8 cellular contexts compared by ENCODE assay signal in genomic region chr11:86302092-86302793, GRCh38. TPM values are rescaled to one million over a fixed set of nuclear protein-coding genes. Genes with fewer than 3 reads are reported as not detected.
DNase-seq lines count a peak whose midpoint lies in the region; ATAC-seq and TF ChIP-seq lines count a peak whose summit lies in the region.

A gene with protein sequence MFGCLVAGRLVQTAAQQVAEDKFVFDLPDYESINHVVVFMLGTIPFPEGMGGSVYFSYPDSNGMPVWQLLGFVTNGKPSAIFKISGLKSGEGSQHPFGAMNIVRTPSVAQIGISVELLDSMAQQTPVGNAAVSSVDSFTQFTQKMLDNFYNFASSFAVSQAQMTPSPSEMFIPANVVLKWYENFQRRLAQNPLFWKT (plus strand): TSS chr11:86302240. CDS start chr11:86302449, 209 bp downstream.

- H3K27me3 ChIP-seq in left lung: no peaks in the 10 kb centered on the region

- H3K27ac ChIP-seq in C4-2B (peak within 1 kb of the TSS; percentile 88), left lung (peak within 1 kb of the TSS; percentile 79 to 82)

- no peaks in the 10 kb centered on the region for H3K36me3 ChIP-seq in left lung

- H3K4me3 ChIP-seq in left lung: peak within 1 kb of the TSS; percentile 72 to 89

- H3K9me3 ChIP-seq in left lung: no peaks in the 10 kb centered on the region

- TF ChIP-seq CTCF in C4-2B (conservative IDR thresholded peaks at IDR 0.05) (no peak), left lung (IDR thresholded peaks at IDR 0.05) (no peak)

- H3K4me1 ChIP-seq in left lung: peaks cover 0 to 22% of the 10 kb centered on the region in 2 donors

- DNase-seq in NCI-H774 (lab: John Stamatoyannopoulos, UW): peak; percentile 98
- DNase-seq in activated CD4-positive, alpha-beta T cell treated with anti-CD3 and anti-CD28 coated beads, Interleukin-2, amount 50 U/mL, for 4 hours: peak; percentile 89 to 90
- DNase-seq in dermis blood vessel endothelial cell: peak; percentile 97
- peak; percentile 99 to 100 for DNase-seq in left lung
- peak; percentile 87 to 91 for DNase-seq in stimulated activated CD4-positive, alpha-beta T cell treated with anti-CD3 and anti-CD28 coated beads, Interleukin-2, amount 100 ng/mL, for 48 hours

- peak; percentile 99 for ATAC-seq in GM19395 (IDR thresholded peaks at IDR 0.05; ENCODE audit: unreplicated experiment)
- ATAC-seq in HG03565 (IDR thresholded peaks at IDR 0.05; ENCODE audit: unreplicated experiment): peak; percentile 99
- peak; percentile 99 for ATAC-seq in left lung

- intact Hi-C loops in left lung (cut with DNase I): no loop called here

RNA-seq across cellular contexts. Expression of the gene that starts here (rescaled TPM):
- total RNA-seq in dermis blood vessel endothelial cell (62.1 and 65.9 TPM in 2 replicates), left lung (10 to 100 TPM; 28.5 to 30.2 TPM)

Comparison
In these comparisons a context has a peak if more than half of its experiments do, and no peak if none do; other contexts are left out.
1. Peak in every context shown above with its lines: DNase-seq, ATAC-seq, H3K4me3 ChIP-seq and H3K27ac ChIP-seq.